In the genomic region with DNA sequence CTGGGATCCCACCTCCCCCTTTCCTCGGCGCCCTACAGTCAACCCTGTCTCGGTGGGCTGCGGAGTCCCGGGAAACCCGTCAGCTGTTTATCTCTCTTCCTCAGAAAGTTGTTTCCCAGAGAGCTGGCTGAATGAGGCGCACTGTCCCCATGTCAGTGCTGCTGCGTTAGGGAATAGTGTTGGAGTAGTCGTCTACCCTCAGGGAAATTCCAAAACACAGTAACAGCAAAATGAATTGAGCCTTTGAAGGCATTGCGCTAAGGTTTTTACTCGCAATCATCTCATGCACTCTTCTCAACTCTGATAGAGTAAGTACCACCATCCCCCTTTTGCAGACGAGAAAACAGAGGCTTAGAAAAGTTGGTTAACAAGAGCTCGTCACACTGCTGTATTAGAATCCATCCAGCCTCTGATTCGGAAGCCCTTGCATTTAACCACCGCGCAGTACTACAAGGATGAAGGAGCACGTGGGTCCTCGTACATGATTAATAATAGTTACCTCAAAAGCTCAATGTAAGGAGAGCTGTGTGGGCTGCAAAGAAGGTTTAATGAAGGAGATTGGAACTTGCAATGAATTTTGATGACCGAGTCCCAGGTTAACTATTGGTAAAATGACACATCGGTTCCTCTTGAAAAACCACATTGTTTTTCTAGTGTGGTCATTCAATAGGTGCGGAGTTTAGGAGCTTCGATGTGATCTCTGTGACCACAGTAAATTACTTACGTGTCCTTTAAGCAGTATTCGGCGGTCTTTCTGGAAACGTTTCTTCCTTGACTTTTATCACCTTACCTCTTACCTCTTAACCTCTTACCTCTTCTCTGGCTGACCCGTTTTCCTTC, we compare ENCODE assay signal across 1 cellular context.
TF ChIP-seq lines count a peak whose summit lies in the region.

No MANE protein-coding gene starts in this region.

TF ChIP-seq in K562, 482 proteins besides CTCF, POLR2A, EP300 and RAD21 (continued from another document and continues in another):
- TF ChIP-seq XRCC5 (IDR thresholded peaks at IDR 0.05; ENCODE audit: low read depth, low read length) (no peak; the same call in 1 of the 2 replicates), HNRNPUL1 (IDR thresholded peaks at IDR 0.05; ENCODE audit: low read length) (no peak), RBBP5 (IDR thresholded peaks at IDR 0.05; ENCODE audit: borderline replicate concordance, insufficient read depth, low read length, poor library complexity, severe bottlenecking) (no peak), TAF7 (tag; IDR thresholded peaks at IDR 0.05) (0 out of 2 replicates have a peak, but pooled peaks have one; percentile 24), SNRNP70 (optimal IDR thresholded peaks at IDR 0.05; ENCODE audit: low read depth, low read length) (no peak), CHCHD3 (CRISPR knock-in tag; IDR thresholded peaks at IDR 0.05) (no peak), ZNF253 (CRISPR knock-in tag; conservative IDR thresholded peaks at IDR 0.05) (no peak), SRSF3 (IDR thresholded peaks at IDR 0.05; ENCODE audit: insufficient read depth, low read length) (no peak), SRSF1 (IDR thresholded peaks at IDR 0.05; ENCODE audit: low read depth, low read length) (no peak), ZNF445 (CRISPR knock-in tag; IDR thresholded peaks at IDR 0.05; ENCODE audit: low read depth) (no peak), RAD51 (IDR thresholded peaks at IDR 0.05; ENCODE audit: borderline replicate concordance, low read depth) (peak; percentile 52), NFRKB (IDR thresholded peaks at IDR 0.05; ENCODE audit: low read depth) (peak; percentile 58; the same call in 1 of the 2 replicates), SMAD3 (CRISPR knock-in tag; conservative IDR thresholded peaks at IDR 0.05) (no peak), TAL1 (IDR thresholded peaks at IDR 0.05) (no peak), SLC30A9 (CRISPR knock-in tag; IDR thresholded peaks at IDR 0.05) (no peak), ILK (tag; IDR thresholded peaks at IDR 0.05; ENCODE audit: borderline replicate concordance, low read depth) (no peak), PTTG1 (tag; IDR thresholded peaks at IDR 0.05; ENCODE audit: low read depth) (no peak), BRCA1 (IDR thresholded peaks at IDR 0.05) (no peak), BRCA1 (CRISPR knock-in tag; IDR thresholded peaks at IDR 0.05) (no peak), PRMT5 (CRISPR knock-in tag; IDR thresholded peaks at IDR 0.05) (no peak), SIN3A (IDR thresholded peaks at IDR 0.05; ENCODE audit: borderline replicate concordance in 2 of 2, control insufficient read depth in 1 of 2, low read depth in 2 of 2, low read length in 2 of 2) (no peak; a peak in 1 of 4 replicates), POLR2AphosphoS2 (IDR thresholded peaks at IDR 0.05; ENCODE audit: low read length) (no peak), CSDE1 (IDR thresholded peaks at IDR 0.05) (no peak), ELF4 (CRISPR knock-in tag; IDR thresholded peaks at IDR 0.05) (no peak), IRF2 (CRISPR knock-in tag; IDR thresholded peaks at IDR 0.05) (no peak), MAFF (IDR thresholded peaks at IDR 0.05; ENCODE audit: low read length) (0 out of 2 replicates have a peak, but pooled peaks have one; percentile 17), CHD2 (IDR thresholded peaks at IDR 0.05; ENCODE audit: low read depth, low read length) (no peak), ZNF75A (CRISPR knock-in tag; IDR thresholded peaks at IDR 0.05) (peak; percentile 26; the same call in 1 of the 2 replicates), EP400 (IDR thresholded peaks at IDR 0.05) (peak; percentile 49), SMAD2 (IDR thresholded peaks at IDR 0.05; ENCODE audit: low read depth, low read length) (no peak), LCOR (CRISPR knock-in tag; IDR thresholded peaks at IDR 0.05) (no peak), HDAC2 (IDR thresholded peaks at IDR 0.05) (peak; percentile 71), NR3C1 (CRISPR knock-in tag; IDR thresholded peaks at IDR 0.05) (no peak), NFXL1 (CRISPR knock-in tag; IDR thresholded peaks at IDR 0.05) (no peak), NR2C1 (IDR thresholded peaks at IDR 0.05) (no peak; the same call in 1 of the 2 replicates), NR2C1 (tag; IDR thresholded peaks at IDR 0.05) (no peak), TEAD1 (CRISPR knock-in tag; IDR thresholded peaks at IDR 0.05) (peak in 1 of 2 experiments; percentile 38; a peak in 2 of 4 replicates), DNMT1 (IDR thresholded peaks at IDR 0.05) (peak; percentile 96; the same call in 1 of the 2 replicates), IFI16 (CRISPR knock-in tag; IDR thresholded peaks at IDR 0.05) (no peak), RNF2 (IDR thresholded peaks at IDR 0.05) (no peak; the same call in 1 of the 2 replicates), ZNF324 (CRISPR knock-in tag; IDR thresholded peaks at IDR 0.05) (no peak), TOE1 (IDR thresholded peaks at IDR 0.05; ENCODE audit: borderline replicate concordance) (peak; percentile 18; the same call in 1 of the 2 replicates), TOE1 (CRISPR knock-in tag; IDR thresholded peaks at IDR 0.05; ENCODE audit: borderline replicate concordance, low read depth) (no peak), ZNF263 (CRISPR knock-in tag; IDR thresholded peaks at IDR 0.05; ENCODE audit: borderline replicate concordance) (no peak), ZEB2 (IDR thresholded peaks at IDR 0.05) (peak; percentile 39; the same call in 1 of the 2 replicates), HMG20B (CRISPR knock-in tag; IDR thresholded peaks at IDR 0.05) (no peak), MYC (IDR thresholded peaks at IDR 0.05; ENCODE audit: low read depth, low read length) (peak; percentile 65; the same call in 1 of the 2 replicates), MYC (CRISPR knock-in tag; IDR thresholded peaks at IDR 0.05; ENCODE audit: borderline replicate concordance, low read depth) (peak; percentile 47; the same call in 1 of the 2 replicates)
- TF ChIP-seq, protein P1, sequence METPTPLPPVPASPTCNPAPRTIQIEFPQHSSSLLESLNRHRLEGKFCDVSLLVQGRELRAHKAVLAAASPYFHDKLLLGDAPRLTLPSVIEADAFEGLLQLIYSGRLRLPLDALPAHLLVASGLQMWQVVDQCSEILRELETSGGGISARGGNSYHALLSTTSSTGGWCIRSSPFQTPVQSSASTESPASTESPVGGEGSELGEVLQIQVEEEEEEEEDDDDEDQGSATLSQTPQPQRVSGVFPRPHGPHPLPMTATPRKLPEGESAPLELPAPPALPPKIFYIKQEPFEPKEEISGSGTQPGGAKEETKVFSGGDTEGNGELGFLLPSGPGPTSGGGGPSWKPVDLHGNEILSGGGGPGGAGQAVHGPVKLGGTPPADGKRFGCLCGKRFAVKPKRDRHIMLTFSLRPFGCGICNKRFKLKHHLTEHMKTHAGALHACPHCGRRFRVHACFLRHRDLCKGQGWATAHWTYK (CRISPR knock-in tag; IDR thresholded peaks at IDR 0.05), result peak; percentile 32; the same call in 1 of the 2 replicates
- TF ChIP-seq, protein P2, sequence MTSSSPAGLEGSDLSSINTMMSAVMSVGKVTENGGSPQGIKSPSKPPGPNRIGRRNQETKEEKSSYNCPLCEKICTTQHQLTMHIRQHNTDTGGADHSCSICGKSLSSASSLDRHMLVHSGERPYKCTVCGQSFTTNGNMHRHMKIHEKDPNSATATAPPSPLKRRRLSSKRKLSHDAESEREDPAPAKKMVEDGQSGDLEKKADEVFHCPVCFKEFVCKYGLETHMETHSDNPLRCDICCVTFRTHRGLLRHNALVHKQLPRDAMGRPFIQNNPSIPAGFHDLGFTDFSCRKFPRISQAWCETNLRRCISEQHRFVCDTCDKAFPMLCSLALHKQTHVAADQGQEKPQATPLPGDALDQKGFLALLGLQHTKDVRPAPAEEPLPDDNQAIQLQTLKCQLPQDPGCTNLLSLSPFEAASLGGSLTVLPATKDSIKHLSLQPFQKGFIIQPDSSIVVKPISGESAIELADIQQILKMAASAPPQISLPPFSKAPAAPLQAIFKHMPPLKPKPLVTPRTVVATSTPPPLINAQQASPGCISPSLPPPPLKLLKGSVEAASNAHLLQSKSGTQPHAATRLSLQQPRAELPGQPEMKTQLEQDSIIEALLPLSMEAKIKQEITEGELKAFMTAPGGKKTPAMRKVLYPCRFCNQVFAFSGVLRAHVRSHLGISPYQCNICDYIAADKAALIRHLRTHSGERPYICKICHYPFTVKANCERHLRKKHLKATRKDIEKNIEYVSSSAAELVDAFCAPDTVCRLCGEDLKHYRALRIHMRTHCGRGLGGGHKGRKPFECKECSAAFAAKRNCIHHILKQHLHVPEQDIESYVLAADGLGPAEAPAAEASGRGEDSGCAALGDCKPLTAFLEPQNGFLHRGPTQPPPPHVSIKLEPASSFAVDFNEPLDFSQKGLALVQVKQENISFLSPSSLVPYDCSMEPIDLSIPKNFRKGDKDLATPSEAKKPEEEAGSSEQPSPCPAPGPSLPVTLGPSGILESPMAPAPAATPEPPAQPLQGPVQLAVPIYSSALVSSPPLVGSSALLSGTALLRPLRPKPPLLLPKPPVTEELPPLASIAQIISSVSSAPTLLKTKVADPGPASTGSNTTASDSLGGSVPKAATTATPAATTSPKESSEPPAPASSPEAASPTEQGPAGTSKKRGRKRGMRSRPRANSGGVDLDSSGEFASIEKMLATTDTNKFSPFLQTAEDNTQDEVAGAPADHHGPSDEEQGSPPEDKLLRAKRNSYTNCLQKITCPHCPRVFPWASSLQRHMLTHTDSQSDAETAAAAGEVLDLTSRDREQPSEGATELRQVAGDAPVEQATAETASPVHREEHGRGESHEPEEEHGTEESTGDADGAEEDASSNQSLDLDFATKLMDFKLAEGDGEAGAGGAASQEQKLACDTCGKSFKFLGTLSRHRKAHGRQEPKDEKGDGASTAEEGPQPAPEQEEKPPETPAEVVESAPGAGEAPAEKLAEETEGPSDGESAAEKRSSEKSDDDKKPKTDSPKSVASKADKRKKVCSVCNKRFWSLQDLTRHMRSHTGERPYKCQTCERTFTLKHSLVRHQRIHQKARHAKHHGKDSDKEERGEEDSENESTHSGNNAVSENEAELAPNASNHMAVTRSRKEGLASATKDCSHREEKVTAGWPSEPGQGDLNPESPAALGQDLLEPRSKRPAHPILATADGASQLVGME (CRISPR knock-in tag; IDR thresholded peaks at IDR 0.05), result 0 out of 2 replicates have a peak, but pooled peaks have one; percentile 73
- TF ChIP-seq, protein P3, sequence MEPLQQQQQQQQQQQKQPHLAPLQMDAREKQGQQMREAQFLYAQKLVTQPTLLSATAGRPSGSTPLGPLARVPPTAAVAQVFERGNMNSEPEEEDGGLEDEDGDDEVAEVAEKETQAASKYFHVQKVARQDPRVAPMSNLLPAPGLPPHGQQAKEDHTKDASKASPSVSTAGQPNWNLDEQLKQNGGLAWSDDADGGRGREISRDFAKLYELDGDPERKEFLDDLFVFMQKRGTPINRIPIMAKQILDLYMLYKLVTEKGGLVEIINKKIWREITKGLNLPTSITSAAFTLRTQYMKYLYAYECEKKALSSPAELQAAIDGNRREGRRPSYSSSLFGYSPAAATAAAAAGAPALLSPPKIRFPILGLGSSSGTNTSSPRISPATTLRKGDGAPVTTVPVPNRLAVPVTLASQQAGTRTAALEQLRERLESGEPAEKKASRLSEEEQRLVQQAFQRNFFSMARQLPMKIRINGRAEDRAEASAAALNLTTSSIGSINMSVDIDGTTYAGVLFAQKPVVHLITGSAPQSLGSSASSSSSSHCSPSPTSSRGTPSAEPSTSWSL (CRISPR knock-in tag; IDR thresholded peaks at IDR 0.05; ENCODE audit: borderline replicate concordance), result no peak
- TF ChIP-seq, protein P4, sequence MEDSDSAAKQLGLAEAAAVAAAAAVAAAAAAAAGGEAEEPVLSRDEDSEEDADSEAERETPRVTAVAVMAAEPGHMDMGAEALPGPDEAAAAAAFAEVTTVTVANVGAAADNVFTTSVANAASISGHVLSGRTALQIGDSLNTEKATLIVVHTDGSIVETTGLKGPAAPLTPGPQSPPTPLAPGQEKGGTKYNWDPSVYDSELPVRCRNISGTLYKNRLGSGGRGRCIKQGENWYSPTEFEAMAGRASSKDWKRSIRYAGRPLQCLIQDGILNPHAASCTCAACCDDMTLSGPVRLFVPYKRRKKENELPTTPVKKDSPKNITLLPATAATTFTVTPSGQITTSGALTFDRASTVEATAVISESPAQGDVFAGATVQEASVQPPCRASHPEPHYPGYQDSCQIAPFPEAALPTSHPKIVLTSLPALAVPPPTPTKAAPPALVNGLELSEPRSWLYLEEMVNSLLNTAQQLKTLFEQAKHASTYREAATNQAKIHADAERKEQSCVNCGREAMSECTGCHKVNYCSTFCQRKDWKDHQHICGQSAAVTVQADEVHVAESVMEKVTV (CRISPR knock-in tag; IDR thresholded peaks at IDR 0.05), result 0 out of 2 replicates have a peak, but pooled peaks have one; percentile 24
- TF ChIP-seq, protein P5, sequence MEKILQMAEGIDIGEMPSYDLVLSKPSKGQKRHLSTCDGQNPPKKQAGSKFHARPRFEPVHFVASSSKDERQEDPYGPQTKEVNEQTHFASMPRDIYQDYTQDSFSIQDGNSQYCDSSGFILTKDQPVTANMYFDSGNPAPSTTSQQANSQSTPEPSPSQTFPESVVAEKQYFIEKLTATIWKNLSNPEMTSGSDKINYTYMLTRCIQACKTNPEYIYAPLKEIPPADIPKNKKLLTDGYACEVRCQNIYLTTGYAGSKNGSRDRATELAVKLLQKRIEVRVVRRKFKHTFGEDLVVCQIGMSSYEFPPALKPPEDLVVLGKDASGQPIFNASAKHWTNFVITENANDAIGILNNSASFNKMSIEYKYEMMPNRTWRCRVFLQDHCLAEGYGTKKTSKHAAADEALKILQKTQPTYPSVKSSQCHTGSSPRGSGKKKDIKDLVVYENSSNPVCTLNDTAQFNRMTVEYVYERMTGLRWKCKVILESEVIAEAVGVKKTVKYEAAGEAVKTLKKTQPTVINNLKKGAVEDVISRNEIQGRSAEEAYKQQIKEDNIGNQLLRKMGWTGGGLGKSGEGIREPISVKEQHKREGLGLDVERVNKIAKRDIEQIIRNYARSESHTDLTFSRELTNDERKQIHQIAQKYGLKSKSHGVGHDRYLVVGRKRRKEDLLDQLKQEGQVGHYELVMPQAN (IDR thresholded peaks at IDR 0.05; ENCODE audit: borderline replicate concordance), result peak; percentile 79; the same call in 1 of the 2 replicates
- TF ChIP-seq, protein P6, sequence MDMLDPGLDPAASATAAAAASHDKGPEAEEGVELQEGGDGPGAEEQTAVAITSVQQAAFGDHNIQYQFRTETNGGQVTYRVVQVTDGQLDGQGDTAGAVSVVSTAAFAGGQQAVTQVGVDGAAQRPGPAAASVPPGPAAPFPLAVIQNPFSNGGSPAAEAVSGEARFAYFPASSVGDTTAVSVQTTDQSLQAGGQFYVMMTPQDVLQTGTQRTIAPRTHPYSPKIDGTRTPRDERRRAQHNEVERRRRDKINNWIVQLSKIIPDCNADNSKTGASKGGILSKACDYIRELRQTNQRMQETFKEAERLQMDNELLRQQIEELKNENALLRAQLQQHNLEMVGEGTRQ (CRISPR knock-in tag; IDR thresholded peaks at IDR 0.05), result no peak; the same call in 1 of the 2 replicates
- TF ChIP-seq, protein P7, sequence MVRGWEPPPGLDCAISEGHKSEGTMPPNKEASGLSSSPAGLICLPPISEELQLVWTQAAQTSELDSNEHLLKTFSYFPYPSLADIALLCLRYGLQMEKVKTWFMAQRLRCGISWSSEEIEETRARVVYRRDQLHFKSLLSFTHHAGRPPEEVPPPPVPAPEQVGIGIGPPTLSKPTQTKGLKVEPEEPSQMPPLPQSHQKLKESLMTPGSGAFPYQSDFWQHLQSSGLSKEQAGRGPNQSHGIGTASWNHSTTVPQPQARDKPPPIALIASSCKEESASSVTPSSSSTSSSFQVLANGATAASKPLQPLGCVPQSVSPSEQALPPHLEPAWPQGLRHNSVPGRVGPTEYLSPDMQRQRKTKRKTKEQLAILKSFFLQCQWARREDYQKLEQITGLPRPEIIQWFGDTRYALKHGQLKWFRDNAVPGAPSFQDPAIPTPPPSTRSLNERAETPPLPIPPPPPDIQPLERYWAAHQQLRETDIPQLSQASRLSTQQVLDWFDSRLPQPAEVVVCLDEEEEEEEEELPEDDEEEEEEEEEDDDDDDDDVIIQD (CRISPR knock-in tag; IDR thresholded peaks at IDR 0.05), result no peak
